In the genomic region with DNA sequence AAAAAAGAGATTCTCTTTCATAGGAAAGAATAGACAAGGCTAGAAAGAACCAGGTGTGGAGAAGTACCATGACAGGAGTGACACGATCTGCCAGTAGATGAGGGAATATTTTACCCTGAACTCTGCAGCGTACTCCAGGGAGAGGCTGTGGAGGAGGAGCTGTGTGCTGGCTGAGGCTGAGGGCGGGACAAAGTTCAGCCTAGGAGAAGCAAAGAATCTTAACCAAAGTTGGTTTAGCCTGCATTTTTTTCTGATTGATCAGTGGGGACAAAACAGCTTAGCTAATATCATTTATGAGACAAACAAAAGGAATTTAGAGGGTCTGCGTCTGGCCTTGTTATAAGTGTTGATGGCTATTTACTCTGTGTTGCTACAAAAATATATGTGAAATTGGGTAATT, we compare ENCODE assay signal across 22 cellular contexts. TPM values are rescaled to one million over a fixed set of nuclear protein-coding genes. Genes with fewer than 3 reads are reported as not detected.
DNase-seq lines count a peak whose midpoint lies in the region; ATAC-seq and TF ChIP-seq lines count a peak whose summit lies in the region.
"Had no signal": no experiment of that assay in that cellular context is flagged by ENCODE, and none has a peak within 500 bp of the region (broad histone marks: within the 10 kb centered on the region; RNA-seq: fewer than 3 reads in every experiment).

No MANE protein-coding gene starts in this region.

- H2BK15ac ChIP-seq in neuronal stem cell (ENCODE audit: low read length), result no peak overlapping the region

- 56% methylated on average over 4 of the region's 4 CpGs for WGBS in hepatocyte (ENCODE audit: low lambda C conversion rate, missing lambda C conversion rate)
- WGBS in smooth muscle cell (ENCODE audit: low lambda C conversion rate), result 39% methylated on average over 4 of the region's 4 CpGs
- WGBS in ovary, 3 donors, result 39 to 52% (median 45%) methylated on average over 4 of the region's 4 CpGs
- no CpG with 5 or more reads among the region's 4 CpGs for WGBS in neuronal stem cell (ENCODE audit: extremely low coverage in 2 of 2, insufficient read length in 2 of 2, insufficient replicate concordance in 1 of 2), 2 donors

- H2AK5ac ChIP-seq in neuronal stem cell (ENCODE audit: low read depth, low read length), result no peak overlapping the region

- TF ChIP-seq EP300 in ovary (IDR thresholded peaks at IDR 0.05), result no peak

- ATAC-seq in RWPE2 (ENCODE audit: low read depth) (peak; percentile 70), HG03469 (IDR thresholded peaks at IDR 0.05; ENCODE audit: unreplicated experiment) (no peak)
- ATAC-seq: left lung, psoas muscle had no signal

- H3K9ac ChIP-seq in smooth muscle cell (ENCODE audit: low read depth) (peak overlapping the region; percentile 3), neuronal stem cell (ENCODE audit: low read depth, low read length, poor library complexity) (no peak overlapping the region)

- H3K4me3 ChIP-seq in RWPE2 (ENCODE audit: severe bottlenecking) (no peak overlapping the region), hepatocyte (no peak overlapping the region), smooth muscle cell (no peak overlapping the region), ovary (no peak overlapping the region), neuronal stem cell (ENCODE audit: low read length in 2 of 2) (no peak overlapping the region)
- H3K4me3 ChIP-seq: breast epithelium, left lung, psoas muscle, spleen had no signal

- no peaks in the 10 kb centered on the region for H3K79me1 ChIP-seq in neuronal stem cell (ENCODE audit: low read depth, low read length)

- H3F3A ChIP-seq in smooth muscle cell (ENCODE audit: low read depth), result peaks cover 4% of the 10 kb centered on the region

- H3K4me2 ChIP-seq in hepatocyte (peak overlapping the region; percentile 0), smooth muscle cell (peak overlapping the region; percentile 53), neuronal stem cell (ENCODE audit: insufficient read depth, low read length, poor library complexity, severe bottlenecking) (no peak overlapping the region)

- no peaks in the 10 kb centered on the region for H3K9me3 ChIP-seq in RWPE2 (ENCODE audit: severe bottlenecking)
- no peaks in the 10 kb centered on the region for H3K9me3 ChIP-seq in hepatocyte (ENCODE audit: low read depth)
- no peaks in the 10 kb centered on the region for H3K9me3 ChIP-seq in smooth muscle cell (replicated peaks; ENCODE audit: low read depth)
- H3K9me3 ChIP-seq in ovary, result no peaks in the 10 kb centered on the region
- no peaks in the 10 kb centered on the region for H3K9me3 ChIP-seq in neuronal stem cell (replicated peaks in 1 of 2; ENCODE audit: control insufficient read depth in 2 of 2, insufficient read depth in 1 of 2, low read depth in 1 of 2, low read length in 2 of 2)
- H3K9me3 ChIP-seq: breast epithelium, left lung, psoas muscle had no signal

- no peak overlapping the region for H2BK5ac ChIP-seq in neuronal stem cell (ENCODE audit: low read length)

- H3K14ac ChIP-seq in neuronal stem cell (ENCODE audit: low read length), result no peak overlapping the region

- H3K79me2 ChIP-seq in hepatocyte, result no peaks in the 10 kb centered on the region
- no peaks in the 10 kb centered on the region for H3K79me2 ChIP-seq in smooth muscle cell (ENCODE audit: low read depth)

- intact Hi-C loops in ovary (cut with DNase I), result no loop called here

- no peaks in the 10 kb centered on the region for H3K36me3 ChIP-seq in RWPE2 (ENCODE audit: low read depth)
- H3K36me3 ChIP-seq in hepatocyte (replicated peaks; ENCODE audit: insufficient read depth, low read depth), result no peaks in the 10 kb centered on the region
- no peaks in the 10 kb centered on the region for H3K36me3 ChIP-seq in smooth muscle cell (ENCODE audit: low read depth)
- no peaks in the 10 kb centered on the region for H3K36me3 ChIP-seq in ovary
- no peaks in the 10 kb centered on the region for H3K36me3 ChIP-seq in neuronal stem cell (replicated peaks in 1 of 2; ENCODE audit: control insufficient read depth in 2 of 2, insufficient read depth in 2 of 2, low read length in 2 of 2)
- H3K36me3 ChIP-seq: breast epithelium, left lung, spleen had no signal

- H3K23ac ChIP-seq in neuronal stem cell (ENCODE audit: low read depth, low read length, poor library complexity), result no peak overlapping the region

- H3K4ac ChIP-seq in neuronal stem cell (ENCODE audit: low read length), result no peak overlapping the region

- H4K8ac ChIP-seq in neuronal stem cell (ENCODE audit: low read depth, low read length), result no peak overlapping the region

- H3K27ac ChIP-seq in RWPE2 (ENCODE audit: poor library complexity, severe bottlenecking), result no peak overlapping the region
- H3K27ac ChIP-seq in hepatocyte, result peak overlapping the region; percentile 13
- peak overlapping the region; percentile 71 for H3K27ac ChIP-seq in smooth muscle cell (ENCODE audit: low read depth)
- H3K27ac ChIP-seq in ovary, result no peak overlapping the region
- H3K27ac ChIP-seq in neuronal stem cell (replicated peaks; ENCODE audit: low read length), result no peak overlapping the region
- H3K27ac ChIP-seq: breast epithelium, left lung, psoas muscle, spleen had no signal

- no peaks in the 10 kb centered on the region for H4K20me1 ChIP-seq in hepatocyte (ENCODE audit: insufficient read depth, poor library complexity, severe bottlenecking)
- no peaks in the 10 kb centered on the region for H4K20me1 ChIP-seq in smooth muscle cell (ENCODE audit: low read depth)

- no peak overlapping the region for H2BK12ac ChIP-seq in neuronal stem cell (ENCODE audit: low read length)

- DNase-seq in ELR (ENCODE audit: low read depth) (peak; percentile 7), RWPE2 (ENCODE audit: low spot score) (no peak), hepatocyte (ENCODE audit: low spot score) (peak; percentile 39), smooth muscle cell (lab: John Stamatoyannopoulos, UW; ENCODE audit: unreplicated experiment) (no peak), ovary (no peak), NCI-H510A (lab: John Stamatoyannopoulos, UW) (no peak), neuronal stem cell (ENCODE audit: low spot score) (no peak)
- DNase-seq: activated CD4-positive, alpha-beta T cell treated with anti-CD3 and anti-CD28 coated beads, Interleukin-2, amount 10 ng/mL, durations not matched to agents 7 days and 5 days; activated CD8-positive, alpha-beta memory T cell treated with anti-CD3 and anti-CD28 coated beads, Interleukin-2, amount 50 U/mL, for 4 hours; CD4-positive, CD25-positive, alpha-beta regulatory T cell; cortex of kidney; H9; left lung; NCI-H1417 treated with DMSO at 0.1 percent for 48 hours; NCI-H2171; psoas muscle; Right ventricle myocardium superior; spleen; stimulated activated CD4-positive, alpha-beta T cell treated with anti-CD3 and anti-CD28 coated beads, Interleukin-4, amount 100 ng/mL, for 4 hours had no signal

- H3K27me3 ChIP-seq in RWPE2 (ENCODE audit: insufficient read depth, poor library complexity, severe bottlenecking), result peaks cover 3% of the 10 kb centered on the region
- no peaks in the 10 kb centered on the region for H3K27me3 ChIP-seq in hepatocyte
- H3K27me3 ChIP-seq in smooth muscle cell (ENCODE audit: low read depth), result no peaks in the 10 kb centered on the region
- no peaks in the 10 kb centered on the region for H3K27me3 ChIP-seq in ovary
- H3K27me3 ChIP-seq in neuronal stem cell (ENCODE audit: control insufficient read depth in 3 of 3, insufficient read depth in 3 of 3, low read depth in 1 of 3, low read length in 3 of 3), result no peaks in the 10 kb centered on the region
- H3K27me3 ChIP-seq: breast epithelium, left lung, spleen had no signal

- TF ChIP-seq POLR2A in ovary (IDR thresholded peaks at IDR 0.05), result no peak

- H3K4me1 ChIP-seq in RWPE2 (ENCODE audit: insufficient read depth, poor library complexity, severe bottlenecking) (no peaks in the 10 kb centered on the region), hepatocyte (ENCODE audit: insufficient read depth) (no peaks in the 10 kb centered on the region), smooth muscle cell (ENCODE audit: low read depth) (peaks cover 10% of the 10 kb centered on the region), ovary (ENCODE audit: insufficient read depth) (no peaks in the 10 kb centered on the region), neuronal stem cell (ENCODE audit: control insufficient read depth in 2 of 2, insufficient read depth in 1 of 2, low read depth in 1 of 2, low read length in 2 of 2) (peaks cover 0 to 4% of the 10 kb centered on the region in 2 donors)
- H3K4me1 ChIP-seq: breast epithelium, left lung, psoas muscle, spleen had no signal

- H2AFZ ChIP-seq in hepatocyte, result peak overlapping the region; percentile 15
- H2AFZ ChIP-seq in smooth muscle cell (ENCODE audit: low read depth), result peak overlapping the region; percentile 56
- no peak overlapping the region for H2AFZ ChIP-seq in neuronal stem cell (ENCODE audit: low read length)

- no peak overlapping the region for H3K18ac ChIP-seq in neuronal stem cell (ENCODE audit: low read length)

- TF ChIP-seq CTCF in RWPE2 (IDR thresholded peaks at IDR 0.05; ENCODE audit: poor library complexity, severe bottlenecking) (no peak), hepatocyte (IDR thresholded peaks at IDR 0.05; ENCODE audit: poor library complexity) (no peak), smooth muscle cell (IDR thresholded peaks at IDR 0.05; ENCODE audit: borderline replicate concordance, insufficient read depth, poor library complexity, severe bottlenecking) (no peak), ovary (IDR thresholded peaks at IDR 0.05) (no peak)

- no peak overlapping the region for H4K91ac ChIP-seq in neuronal stem cell (ENCODE audit: low read depth, low read length, poor library complexity)

- H2BK120ac ChIP-seq in neuronal stem cell (ENCODE audit: low read depth, low read length), result no peak overlapping the region

- no peaks in the 10 kb centered on the region for H3K9me2 ChIP-seq in hepatocyte (replicated peaks; ENCODE audit: insufficient read depth)

RNA-seq across cellular contexts. Expression of a gene that starts 5.2 kb away (rescaled TPM):
- total RNA-seq in hepatocyte, result not detected in 2 replicates
- polyA plus RNA-seq in hepatocyte, result not detected in 2 replicates
- total RNA-seq in smooth muscle cell, result not detected in 2 replicates
- not detected in 2 replicates for polyA plus RNA-seq in smooth muscle cell
- total RNA-seq in ovary, result not detected
- polyA plus RNA-seq in ovary, result not detected
- polyA plus RNA-seq in neuronal stem cell (2013, experiment 1 of 2), result not detected
- polyA plus RNA-seq in neuronal stem cell (2013, experiment 2 of 2), result not detected
- total RNA-seq: activated CD4-positive, alpha-beta T cell treated with anti-CD3 and anti-CD28 coated beads, Interleukin-2, amount 10 ng/mL, durations not matched to agents 7 days and 5 days; breast epithelium; CD4-positive, CD25-positive, alpha-beta regulatory T cell; H9; left lung; psoas muscle; Right ventricle myocardium superior; spleen had no signal
- polyA plus RNA-seq: CD4-positive, CD25-positive, alpha-beta regulatory T cell; neural cell; psoas muscle; spleen had no signal

Comparison
In these comparisons a context has a peak if more than half of its experiments do, and no peak if none do; other contexts are left out.
1. DNase-seq: peak in ELR (single experiment) and hepatocyte (single experiment); none in RWPE2 (single experiment), smooth muscle cell (single experiment), ovary (0 of 5), NCI-H510A (single experiment) and neuronal stem cell (single experiment).
2. H3K27ac ChIP-seq: peak in hepatocyte (single experiment) and smooth muscle cell (single experiment); none in RWPE2 (single experiment), ovary (0 of 2) and neuronal stem cell (single experiment).